ENCODE assay signal across 19 cellular contexts in the genomic region with DNA sequence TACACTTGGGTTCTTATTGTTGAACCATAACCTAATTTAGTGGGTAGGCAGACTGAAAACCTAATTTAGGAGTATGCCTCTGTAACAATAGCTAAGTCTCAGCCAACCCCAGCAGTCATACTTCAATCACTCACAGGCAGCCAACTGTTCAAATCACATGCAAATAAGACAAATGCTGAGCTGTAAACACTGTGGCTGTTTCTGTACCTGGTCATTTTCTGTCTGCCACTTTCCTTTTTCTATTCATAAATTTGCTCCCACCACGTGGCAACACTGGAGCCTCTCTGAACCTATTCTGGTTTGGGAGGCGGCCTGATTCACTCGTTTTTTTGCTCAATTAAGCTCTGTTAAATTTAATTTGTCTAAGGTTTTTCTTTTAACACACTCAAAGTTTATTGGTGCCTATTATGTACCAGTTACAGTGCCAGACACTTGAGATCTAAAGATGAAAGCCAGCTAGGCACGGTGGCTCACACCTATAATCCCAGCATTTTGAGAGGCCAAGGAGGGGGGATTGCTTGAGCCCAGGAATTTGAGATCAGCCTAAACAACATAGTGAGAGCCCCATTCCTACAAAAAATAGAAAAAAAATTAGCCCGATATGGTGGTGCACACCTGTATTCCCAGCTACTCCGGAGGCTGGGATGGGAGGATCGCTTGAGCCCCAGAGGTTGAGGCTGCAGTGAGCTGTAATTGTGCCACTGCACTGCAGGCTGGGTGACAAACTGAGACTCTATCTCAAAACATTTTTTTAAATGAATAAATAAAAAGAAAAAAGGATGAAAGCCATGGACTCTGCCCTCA.
"Had no signal": no experiment of that assay in that cellular context is flagged by ENCODE, and none has a peak within 500 bp of the region (broad histone marks: within the 10 kb centered on the region; RNA-seq: fewer than 3 reads in every experiment).

No MANE protein-coding gene starts in this region.

- H3K27me3 Mint-ChIP-seq: brain had no signal

- H3K27ac ChIP-seq: hepatocyte, neural progenitor cell, prostate gland, stomach, upper lobe of left lung had no signal

- H3K4me1 ChIP-seq: prostate gland, stomach, upper lobe of left lung had no signal

- H2AFZ ChIP-seq: hepatocyte had no signal

- DNase-seq: activated CD4-positive, alpha-beta T cell treated with anti-CD3 and anti-CD28 coated beads, Interleukin-2, amount 50 U/mL, for 4 hours; activated naive CD4-positive, alpha-beta T cell treated with anti-CD3 and anti-CD28 coated beads for 36 hours; activated naive CD8-positive, alpha-beta T cell treated with anti-CD3 and anti-CD28 coated beads, Interleukin-2, amount 50 U/mL, for 24 hours; anterior cingulate cortex; caudate nucleus; mesendoderm; naive thymus-derived CD4-positive, alpha-beta T cell; right cardiac atrium; small intestine; stimulated activated CD4-positive, alpha-beta T cell treated with anti-CD3 and anti-CD28 coated beads, Interleukin-15, amount 100 ng/mL, for 24 hours; stimulated activated CD4-positive, alpha-beta T cell treated with anti-CD3 and anti-CD28 coated beads, Interleukin-2, amount 100 ng/mL, for 48 hours; stomach; upper lobe of left lung had no signal

- H3K36me3 Mint-ChIP-seq: brain; naive thymus-derived CD4-positive, alpha-beta T cell; neural progenitor cell had no signal

- FAIRE-seq: small intestine, TTC549 had no signal

- H3K4me3 Mint-ChIP-seq: activated naive CD4-positive, alpha-beta T cell treated with anti-CD3 and anti-CD28 coated beads for 36 hours; activated naive CD8-positive, alpha-beta T cell treated with anti-CD3 and anti-CD28 coated beads, Interleukin-2, amount 50 U/mL, for 24 hours; brain; naive thymus-derived CD4-positive, alpha-beta T cell; neural progenitor cell had no signal

- H3K9ac ChIP-seq: neural progenitor cell had no signal

- ATAC-seq: activated naive CD8-positive, alpha-beta T cell treated with anti-CD3 and anti-CD28 coated beads, Interleukin-2, amount 50 U/mL, for 24 hours; naive thymus-derived CD4-positive, alpha-beta T cell; right cardiac atrium had no signal

- H3K79me2 ChIP-seq: hepatocyte had no signal

- H3K9me3 ChIP-seq: prostate gland, stomach, upper lobe of left lung had no signal

- H3K9me3 Mint-ChIP-seq: activated naive CD4-positive, alpha-beta T cell treated with anti-CD3 and anti-CD28 coated beads for 36 hours; activated naive CD8-positive, alpha-beta T cell treated with anti-CD3 and anti-CD28 coated beads, Interleukin-2, amount 50 U/mL, for 24 hours; activated T-helper 2 cell treated with anti-CD3 and anti-CD28 coated beads, Interferon-gamma antibody, Interleukin-2, Interleukin-4, amounts not matched to agents 10 μg/mL and 5 μg/mL and 100 μg/mL, durations not matched to agents 14 hours and 24 hours and 36 hours had no signal

- H3K27ac Mint-ChIP-seq: activated naive CD4-positive, alpha-beta T cell treated with anti-CD3 and anti-CD28 coated beads for 36 hours; activated naive CD8-positive, alpha-beta T cell treated with anti-CD3 and anti-CD28 coated beads, Interleukin-2, amount 50 U/mL, for 24 hours; activated T-helper 2 cell treated with anti-CD3 and anti-CD28 coated beads, Interferon-gamma antibody, Interleukin-2, Interleukin-4, amounts not matched to agents 10 μg/mL and 5 μg/mL and 100 μg/mL, durations not matched to agents 14 hours and 24 hours and 36 hours; brain; naive thymus-derived CD4-positive, alpha-beta T cell; neural progenitor cell had no signal

- H3K4me3 ChIP-seq: hepatocyte, neural progenitor cell, prostate gland, stomach, upper lobe of left lung had no signal

- H3K4me2 ChIP-seq: hepatocyte had no signal

- H3K36me3 ChIP-seq: neural progenitor cell, prostate gland, stomach, upper lobe of left lung had no signal

- H3K4me1 Mint-ChIP-seq: activated naive CD8-positive, alpha-beta T cell treated with anti-CD3 and anti-CD28 coated beads, Interleukin-2, amount 50 U/mL, for 24 hours; naive thymus-derived CD4-positive, alpha-beta T cell had no signal

- H3K27me3 ChIP-seq: hepatocyte, neural progenitor cell, upper lobe of left lung had no signal
